ENCODE assay signal across 8 cellular contexts in genomic region chr19:43983912-43984686, GRCh38. TPM values are rescaled to one million over a fixed set of nuclear protein-coding genes. Genes with fewer than 3 reads are reported as not detected.
DNase-seq lines count a peak whose midpoint lies in the region; ATAC-seq, FAIRE-seq and TF ChIP-seq lines count a peak whose summit lies in the region.

TSS of gene ZNF155 (plus strand) at chr19:43984188. CDS start at chr19:43988544, 4,356 bp downstream.

- peak; percentile 95 for DNase-seq in AG20443 (ENCODE audit: low spot score)
- peak; percentile 78 for DNase-seq in NOMO-1 treated with DMSO at 0.1 percent for 48 hours (lab: John Stamatoyannopoulos, UW; ENCODE audit: unreplicated experiment)
- DNase-seq in activated CD8-positive, alpha-beta memory T cell treated with anti-CD3 and anti-CD28 coated beads, Interleukin-2, amount 50 U/mL, for 24 hours (ENCODE audit: extremely low read depth) = peak; percentile 39
- peak; percentile 95 for DNase-seq in endothelial cell of umbilical vein (ENCODE audit: low read depth, low spot score)
- DNase-seq in mesenteric fat pad (ENCODE audit: low spot score) = peak; percentile 94
- DNase-seq in stimulated activated CD8-positive, alpha-beta memory T cell treated with anti-CD3 and anti-CD28 coated beads, Interleukin-12 subunit alpha, Interleukin-12 subunit beta, amount 100 ng/mL, for 24 hours (ENCODE audit: extremely low read depth) = peak; percentile 39

- H3K27ac ChIP-seq in endothelial cell of umbilical vein (ENCODE audit: insufficient read depth, low read depth, low read length) = peak within 1 kb of the TSS; percentile 23

- FAIRE-seq in endothelial cell of umbilical vein (lab: Jason Lieb, UNC) = peak; percentile 89

- TF ChIP-seq POLR2A in endothelial cell of umbilical vein (IDR thresholded peaks at IDR 0.05; ENCODE audit: low read depth, low read length) = peak; percentile 39

- CTCF ChIA-PET in endothelial cell of umbilical vein (lab: Charles Lee) = interaction anchor here (1.3 kb wide), 1 partner anchor 33 kb away, joined by 4 read pairs; the partner anchor contains the start of gene ZNF221

- ATAC-seq in GM19372 (IDR thresholded peaks at IDR 0.05; ENCODE audit: low read depth, unreplicated experiment) (peak; percentile 86), HG03571 (IDR thresholded peaks at IDR 0.05; ENCODE audit: unreplicated experiment) (peak; percentile 71)

- H3K9ac ChIP-seq in endothelial cell of umbilical vein (replicated peaks; ENCODE audit: extremely low read depth, insufficient read depth, low read length) = peak within 1 kb of the TSS; percentile 55

- no peaks in the 10 kb centered on the region for H3K9me1 ChIP-seq in endothelial cell of umbilical vein (replicated peaks; ENCODE audit: control insufficient read depth, extremely low read depth, insufficient read depth, low read length)

- TF ChIP-seq CTCF in endothelial cell of umbilical vein (IDR thresholded peaks at IDR 0.05; ENCODE audit: extremely low read depth in 1 of 2, insufficient read depth in 1 of 2, low read depth in 1 of 2, low read length in 2 of 2) = no peak

- peak within 1 kb of the TSS; percentile 87 for H3K4me2 ChIP-seq in endothelial cell of umbilical vein (ENCODE audit: insufficient read depth, low read length)

- intact Hi-C loops in endothelial cell of umbilical vein (cut with micrococcal nuclease) = loop anchor here (1.0 to 5.0 kb wide), 8 partner anchors 18 to 372 kb away; partner anchors contain the start of genes ZNF112, ZNF221, ZNF223 and ZNF225

- H3K27me3 ChIP-seq in endothelial cell of umbilical vein (ENCODE audit: control insufficient read depth in 2 of 2, insufficient read depth in 2 of 2, low read length in 2 of 2) = no peaks in the 10 kb centered on the region

- dilution Hi-C loops in endothelial cell of umbilical vein (cut with MboI; ENCODE audit: extremely low pct_ligation_motif_present, low sequenced_read_pairs) = no loop called here

- H4K20me1 ChIP-seq in endothelial cell of umbilical vein (replicated peaks; ENCODE audit: control insufficient read depth, extremely low read depth, insufficient read depth, low read length) = no peaks in the 10 kb centered on the region

- H3K4me3 ChIP-seq in endothelial cell of umbilical vein (replicated peaks in 1 of 3; ENCODE audit: insufficient read depth in 1 of 3, low read depth in 1 of 3, low read length in 3 of 3) = peak within 1 kb of the TSS; percentile 32 to 75 (median 68)

- no TSS peak for BruUV-seq in endothelial cell of umbilical vein (replicated peaks; lab: Mats Ljungman, UMichigan)

- peak within 1 kb of the TSS; percentile 56 for H2AFZ ChIP-seq in endothelial cell of umbilical vein (ENCODE audit: low read depth, low read length)

- H3K36me3 ChIP-seq in endothelial cell of umbilical vein (ENCODE audit: control insufficient read depth in 2 of 2, extremely low read depth in 1 of 2, insufficient read depth in 2 of 2, low read length in 2 of 2) = no peaks in the 10 kb centered on the region

- peaks cover 4% of the 10 kb centered on the region for H3K79me2 ChIP-seq in endothelial cell of umbilical vein (ENCODE audit: control insufficient read depth, insufficient read depth, low read length)

- H3K4me1 ChIP-seq in endothelial cell of umbilical vein (ENCODE audit: control insufficient read depth, extremely low read depth, insufficient read depth, low read length) = peaks cover 6% of the 10 kb centered on the region

- H3K9me3 ChIP-seq in endothelial cell of umbilical vein (replicated peaks; ENCODE audit: control insufficient read depth, insufficient read depth, low read length) = no peaks in the 10 kb centered on the region

- POLR2A ChIA-PET in endothelial cell of umbilical vein (lab: Charles Lee) = no interaction called here

TF ChIP-seq in endothelial cell of umbilical vein, 7 proteins besides CTCF, POLR2A, EP300 and RAD21:
- TF ChIP-seq MYC (IDR thresholded peaks at IDR 0.05; ENCODE audit: low read depth, low read length) (no peak), GATA2 (IDR thresholded peaks at IDR 0.05; ENCODE audit: insufficient read depth, insufficient read length, low read depth, low read length) (no peak), MAX (IDR thresholded peaks at IDR 0.05; ENCODE audit: insufficient read depth, insufficient read length) (no peak), JUN (IDR thresholded peaks at IDR 0.05; ENCODE audit: borderline replicate concordance, insufficient read depth, insufficient read length, low read depth) (no peak), POLR2AphosphoS5 (IDR thresholded peaks at IDR 0.05; ENCODE audit: insufficient read depth, low read depth, low read length) (peak; percentile 42), FOS (IDR thresholded peaks at IDR 0.05; ENCODE audit: borderline replicate concordance, insufficient read depth, low read length) (no peak)

RNA-seq across cellular contexts. Expression of gene ZNF155, which starts in this region (rescaled TPM):
- 5.9 and 7.6 TPM in 2 replicates for total RNA-seq in endothelial cell of umbilical vein
- 1.8 and 2.0 TPM in 2 replicates for polyA plus RNA-seq in endothelial cell of umbilical vein
- polyA plus RNA-seq in endothelial cell of umbilical vein (2011; cell fraction: cytosol; rRNA removed) = 1.4 and 1.6 TPM in 2 replicates
- polyA plus RNA-seq in endothelial cell of umbilical vein (2011; cell fraction: nucleus; rRNA removed) = 8.8 and 13.6 TPM in 2 replicates
- polyA plus RNA-seq in endothelial cell of umbilical vein (2012) = 4.4 and 5.4 TPM in 2 replicates
- 4.0 and 5.8 TPM in 2 replicates for polyA minus RNA-seq in endothelial cell of umbilical vein
- polyA minus RNA-seq in endothelial cell of umbilical vein (2011; cell fraction: cytosol; rRNA and poly(A)+ RNA removed) = 1.1 TPM
- 6.8 and 9.0 TPM in 2 replicates for polyA minus RNA-seq in endothelial cell of umbilical vein (2011; cell fraction: nucleus; rRNA and poly(A)+ RNA removed)
- total RNA-seq in mesenteric fat pad = 5.7 TPM

Comparison
In these comparisons a context has a peak if more than half of its experiments do, and no peak if none do; other contexts are left out.
1. Peak in every context shown above with its lines: DNase-seq, ATAC-seq, H3K4me3 ChIP-seq and H3K27ac ChIP-seq.
2. DNase-seq: peak in every context shown above with its lines; median percentile 95 in AG20443; 95 in endothelial cell of umbilical vein; 94 in mesenteric fat pad; 78 in NOMO-1 treated with DMSO at 0.1 percent for 48 hours; 39 in activated CD8-positive, alpha-beta memory T cell treated with anti-CD3 and anti-CD28 coated beads, Interleukin-2, amount 50 U/mL, for 24 hours; 39 in stimulated activated CD8-positive, alpha-beta memory T cell treated with anti-CD3 and anti-CD28 coated beads, Interleukin-12 subunit alpha, Interleukin-12 subunit beta, amount 100 ng/mL, for 24 hours.